ENCODE assay signal across 1 cellular context in the genomic region with DNA sequence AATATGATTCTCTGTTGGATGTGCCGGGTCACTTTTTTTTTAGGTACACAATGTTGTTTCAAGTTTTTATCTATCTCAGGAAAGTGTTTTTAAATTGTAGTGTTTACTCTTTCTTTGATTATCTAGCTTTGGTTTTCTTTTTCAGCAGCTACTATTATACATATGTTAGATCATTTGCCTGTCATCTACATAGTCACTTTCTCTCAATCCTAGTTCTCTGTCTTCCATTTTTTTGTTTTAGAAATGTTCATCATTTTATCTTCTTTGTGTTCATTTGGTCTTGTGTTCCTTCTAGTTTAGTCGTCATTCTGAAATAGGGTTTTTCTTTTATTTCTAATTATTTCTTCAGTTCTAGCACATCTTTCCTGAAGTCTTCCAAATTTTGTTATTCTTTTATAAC. TPM values are rescaled to one million over a fixed set of nuclear protein-coding genes. Genes with fewer than 3 reads are reported as not detected.
"Had no signal": no experiment of that assay in that cellular context is flagged by ENCODE, and none has a peak within 500 bp of the region (broad histone marks: within the 10 kb centered on the region; RNA-seq: fewer than 3 reads in every experiment).

No MANE protein-coding gene starts in this region.

RNA-seq across cellular contexts. Expression of a gene that starts 47.4 kb away (rescaled TPM):
- total RNA-seq: HFFc6 had no signal
